Comparison of ENCODE assay signal across 8 cellular contexts in the genomic region with DNA sequence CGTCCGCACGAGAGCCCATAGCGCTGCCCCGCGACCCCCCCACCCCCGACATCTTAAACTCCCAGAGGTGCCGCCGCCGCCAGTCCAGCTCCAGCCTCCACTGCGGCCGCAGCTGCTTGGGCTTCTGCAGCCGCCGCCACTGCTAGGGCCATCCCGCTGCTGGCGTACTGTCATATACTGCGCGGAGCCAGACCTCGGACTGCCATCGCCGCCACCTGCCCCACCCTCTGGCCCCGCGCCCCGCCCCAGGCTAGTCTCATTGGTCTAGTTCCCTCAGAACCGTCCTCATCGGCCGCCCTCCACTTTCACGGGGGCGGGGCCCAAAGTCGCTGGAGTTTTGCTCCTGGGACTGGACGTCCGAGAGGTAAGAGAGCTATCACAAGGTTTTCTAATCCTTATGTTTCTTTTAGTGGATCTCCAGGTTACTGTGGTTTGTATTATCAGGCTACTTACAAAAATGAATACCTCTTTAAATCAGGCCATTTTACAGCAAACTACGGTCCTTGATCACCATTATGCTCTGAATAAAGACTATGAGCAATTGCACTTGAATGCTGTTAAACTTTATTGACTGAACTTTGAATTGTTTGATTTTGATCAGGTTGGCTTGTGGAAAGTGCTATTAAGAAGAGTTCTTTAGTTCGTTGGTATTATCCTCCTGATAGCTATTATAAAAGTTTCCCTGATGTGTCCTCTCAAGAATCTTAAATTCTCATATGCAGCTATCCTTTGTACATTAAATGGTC. TPM values are rescaled to one million over a fixed set of nuclear protein-coding genes. Genes with fewer than 3 reads are reported as not detected.
A peak's percentile ranks its signal among the peaks of the same experiment; 100 is the strongest.
DNase-seq lines count a peak whose midpoint lies in the region; ATAC-seq and TF ChIP-seq lines count a peak whose summit lies in the region.

No MANE protein-coding gene starts in this region.

- peaks cover 0 to 48% (median 17%) of the 10 kb centered on the region in 4 donors for H3K4me1 ChIP-seq in transverse colon

- no peaks in the 10 kb centered on the region for H3K36me3 Mint-ChIP-seq in activated T-helper 17 cell treated with anti-CD3 and anti-CD28 coated beads, Interleukin-2, amount 50 U/mL, for 72 hours (ENCODE audit: low read depth)
- no peaks in the 10 kb centered on the region for H3K36me3 Mint-ChIP-seq in natural killer cell treated with Interleukin-12 subunit alpha and Interleukin-12 subunit beta and Interleukin-15 and Interleukin-18, amount 100 ng/mL, for 72 hours

- H3K9me3 ChIP-seq in transverse colon = no peaks in the 10 kb centered on the region

- no peaks in the 10 kb centered on the region for H3K9me3 Mint-ChIP-seq in activated T-helper 17 cell treated with anti-CD3 and anti-CD28 coated beads, Interleukin-2, amount 50 U/mL, for 72 hours
- no peaks in the 10 kb centered on the region for H3K9me3 Mint-ChIP-seq in natural killer cell treated with Interleukin-12 subunit alpha and Interleukin-12 subunit beta and Interleukin-15 and Interleukin-18, amount 100 ng/mL, for 72 hours

- intact Hi-C loops in transverse colon (cut with DNase I; ENCODE audit: low total_unique reads) = no loop called here

- 15 to 21% methylated on average over 2 to 16 of the region's 34 CpGs for WGBS in transverse colon (ENCODE audit: low coverage in 1 of 2), 2 donors

- no peak for TF ChIP-seq EP300 in transverse colon (IDR thresholded peaks at IDR 0.05; ENCODE audit: low read depth)

- TF ChIP-seq POLR2A in transverse colon (IDR thresholded peaks at IDR 0.05) = peak; percentile 21

- H3K4me3 ChIP-seq in transverse colon = peak overlapping the region; percentile 12 to 63 (median 36)

- H3K36me3 ChIP-seq in transverse colon = no peaks in the 10 kb centered on the region

- H3K4me3 Mint-ChIP-seq in activated T-helper 17 cell treated with anti-CD3 and anti-CD28 coated beads, Interleukin-2, amount 50 U/mL, for 72 hours = peak overlapping the region; percentile 31
- H3K4me3 Mint-ChIP-seq in natural killer cell treated with Interleukin-12 subunit alpha and Interleukin-12 subunit beta and Interleukin-15 and Interleukin-18, amount 100 ng/mL, for 72 hours = no peak overlapping the region

- H3K4me1 Mint-ChIP-seq in activated T-helper 17 cell treated with anti-CD3 and anti-CD28 coated beads, Interleukin-2, amount 50 U/mL, for 72 hours = no peaks in the 10 kb centered on the region
- H3K4me1 Mint-ChIP-seq in natural killer cell treated with Interleukin-12 subunit alpha and Interleukin-12 subunit beta and Interleukin-15 and Interleukin-18, amount 100 ng/mL, for 72 hours (ENCODE audit: low read depth in 2 of 2) = peaks cover 11 to 15% of the 10 kb centered on the region in 2 donors

- H3K27ac Mint-ChIP-seq in activated T-helper 17 cell treated with anti-CD3 and anti-CD28 coated beads, Interleukin-2, amount 50 U/mL, for 72 hours = no peak overlapping the region
- no peak overlapping the region for H3K27ac Mint-ChIP-seq in natural killer cell treated with Interleukin-12 subunit alpha and Interleukin-12 subunit beta and Interleukin-15 and Interleukin-18, amount 100 ng/mL, for 72 hours

- peak overlapping the region; percentile 7 to 74 (median 46) for H3K27ac ChIP-seq in transverse colon

- ATAC-seq in activated T-helper 17 cell treated with anti-CD3 and anti-CD28 coated beads, Interleukin-2, amount 50 U/mL, for 72 hours (replicated peaks) = peak; percentile 85
- peak; percentile 90 for ATAC-seq in natural killer cell treated with Interleukin-12 subunit alpha and Interleukin-12 subunit beta and Interleukin-15 and Interleukin-18, amount 100 ng/mL, for 72 hours
- ATAC-seq in GM18868 (IDR thresholded peaks at IDR 0.05; ENCODE audit: unreplicated experiment) = no peak
- no peak for ATAC-seq in HG03139 (IDR thresholded peaks at IDR 0.05; ENCODE audit: unreplicated experiment)

- in situ Hi-C loops in transverse colon (cut with MboI; ENCODE audit: low pct_ligation_motif_present in 1 of 4, low pct_unique_long_range_greater_than_20kb in 1 of 4, low sequenced_read_pairs in 3 of 4) = no loop called here

- peak; percentile 37 for DNase-seq in ELR (ENCODE audit: low read depth)
- peak; percentile 89 for DNase-seq in NCI-H1105 (lab: John Stamatoyannopoulos, UW)
- DNase-seq in foreskin melanocyte = peak; percentile 40
- DNase-seq in natural killer cell treated with Interleukin-12 subunit alpha and Interleukin-12 subunit beta and Interleukin-15 and Interleukin-18, amount 100 ng/mL, for 72 hours (ENCODE audit: low spot score) = peak; percentile 64
- DNase-seq in transverse colon = peak; percentile 94

- peaks cover 61% of the 10 kb centered on the region for H3K27me3 Mint-ChIP-seq in activated T-helper 17 cell treated with anti-CD3 and anti-CD28 coated beads, Interleukin-2, amount 50 U/mL, for 72 hours
- H3K27me3 Mint-ChIP-seq in natural killer cell treated with Interleukin-12 subunit alpha and Interleukin-12 subunit beta and Interleukin-15 and Interleukin-18, amount 100 ng/mL, for 72 hours = peaks cover 51 to 80% of the 10 kb centered on the region in 2 donors

- peaks cover 25% of the 10 kb centered on the region for H3K27me3 ChIP-seq in transverse colon

- no peak for TF ChIP-seq CTCF in transverse colon (IDR thresholded peaks at IDR 0.05)

RNA-seq across cellular contexts. Expression of gene CD1D, which starts 2.8 kb away (rescaled TPM):
- not detected for total RNA-seq in activated T-helper 17 cell treated with anti-CD3 and anti-CD28 coated beads, Interleukin-2, amount 50 U/mL, for 72 hours
- total RNA-seq in natural killer cell treated with Interleukin-12 subunit alpha and Interleukin-12 subunit beta and Interleukin-15 and Interleukin-18, amount 100 ng/mL, for 72 hours = not detected
- 10 to 100 TPM in 1 of 4 donors, 1 to 10 TPM in 3; 1.4 to 11.2 (median 4.1) TPM for total RNA-seq in transverse colon

Comparison
In these comparisons a context has a peak if more than half of its experiments do, and no peak if none do; other contexts are left out.
1. DNase-seq: peak in every context shown above with its lines; median percentile 94 in transverse colon; 89 in NCI-H1105; 64 in natural killer cell treated with Interleukin-12 subunit alpha and Interleukin-12 subunit beta and Interleukin-15 and Interleukin-18, amount 100 ng/mL, for 72 hours; 40 in foreskin melanocyte; 37 in ELR.
2. ATAC-seq: peak in activated T-helper 17 cell treated with anti-CD3 and anti-CD28 coated beads, Interleukin-2, amount 50 U/mL, for 72 hours (single experiment) and natural killer cell treated with Interleukin-12 subunit alpha and Interleukin-12 subunit beta and Interleukin-15 and Interleukin-18, amount 100 ng/mL, for 72 hours (2 of 2); none in GM18868 (single experiment) and HG03139 (single experiment).